ENCODE assay signal across 8 cellular contexts in the genomic region with DNA sequence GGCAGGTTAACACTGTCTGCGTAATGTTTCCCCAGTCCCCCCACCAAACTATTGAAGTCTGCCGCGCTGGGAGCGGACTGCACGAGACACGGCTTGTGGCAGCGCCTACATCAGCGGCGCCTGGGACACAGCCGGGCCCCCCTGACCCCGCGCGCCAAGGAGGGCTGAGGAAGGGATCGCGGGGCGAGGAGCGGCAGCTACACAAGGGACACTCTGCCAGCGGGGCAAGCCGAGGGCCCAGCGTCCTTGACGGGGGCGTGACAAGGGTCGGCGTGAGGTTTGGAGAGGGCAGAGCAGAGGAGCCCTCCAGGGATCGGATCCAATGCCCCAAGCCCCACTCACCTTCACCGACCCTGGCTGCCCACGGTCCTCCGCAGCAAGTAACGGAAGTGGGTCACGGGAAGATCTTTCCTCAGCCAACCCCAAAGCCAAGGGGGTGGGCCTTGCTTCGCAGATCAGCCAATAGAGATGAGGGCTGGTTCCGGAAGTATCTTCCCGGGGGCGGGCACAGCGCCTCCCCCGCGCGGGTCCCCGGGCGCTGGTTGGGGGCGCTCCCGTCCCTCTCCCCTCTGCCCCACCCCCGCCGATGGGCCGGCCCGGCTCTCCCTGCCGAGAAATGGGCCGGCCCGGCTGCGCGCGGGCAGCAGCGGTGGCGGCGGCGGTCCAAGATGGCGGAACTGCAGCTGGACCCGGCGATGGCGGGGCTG. TPM values are rescaled to one million over a fixed set of nuclear protein-coding genes. Genes with fewer than 3 reads are reported as not detected.
DNase-seq lines count a peak whose midpoint lies in the region; ATAC-seq and TF ChIP-seq lines count a peak whose summit lies in the region.

TSS of gene ATP5PD (minus strand) at position 387 of the 707 bp plus-strand sequence. CDS start 4,319 bp downstream, outside the sequence.
TSS of gene KCTD2 (plus strand) at position 643 of the 707 bp plus-strand sequence. CDS start at position 669, 26 bp downstream.

- TF ChIP-seq CTCF in DND-41 (IDR thresholded peaks at IDR 0.05; ENCODE audit: borderline replicate concordance, extremely low read depth, low read length, poor library complexity, severe bottlenecking): no peak

- H3K27me3 Mint-ChIP-seq in naive thymus-derived CD4-positive, alpha-beta T cell: no peaks in the 10 kb centered on the region
- H3K27me3 Mint-ChIP-seq in stimulated activated naive B cell treated with anti-CD40 and anti-IgM and Interleukin-4, amounts not matched to agents 10 μg/mL and 1 μg/mL and 100 μg/mL, for 72 hours: no peaks in the 10 kb centered on the region

- ATAC-seq in DND-41 (ENCODE audit: insufficient read depth, low read depth): peak; percentile 95
- ATAC-seq in naive thymus-derived CD4-positive, alpha-beta T cell: peak; percentile 98
- ATAC-seq in stimulated activated naive B cell treated with anti-CD40 and anti-IgM and Interleukin-4, amounts not matched to agents 10 μg/mL and 1 μg/mL and 100 μg/mL, for 72 hours (replicated peaks): peak; percentile 93 to 97

- H3K9me3 ChIP-seq in DND-41 (ENCODE audit: insufficient read depth, low read length, severe bottlenecking) (no peaks in the 10 kb centered on the region), GM23248 (ENCODE audit: low read depth) (no peaks in the 10 kb centered on the region)
- no peaks in the 10 kb centered on the region for H3K9me3 ChIP-seq in naive thymus-derived CD4-positive, alpha-beta T cell (ENCODE audit: control insufficient read depth in 2 of 3, low read length in 3 of 3)

- H2AFZ ChIP-seq in DND-41 (ENCODE audit: low read depth, low read length) (peak within 1 kb of the TSS; percentile 95), GM23248 (peak within 1 kb of the TSS; percentile 69)

- H3K27ac ChIP-seq in DND-41 (ENCODE audit: low read length): peak within 1 kb of the TSS; percentile 79
- H3K27ac ChIP-seq in GM23248: peak within 1 kb of the TSS; percentile 97
- peak within 1 kb of the TSS; percentile 93 for H3K27ac ChIP-seq in naive thymus-derived CD4-positive, alpha-beta T cell (ENCODE audit: low read depth, low read length)

- peaks cover 44% of the 10 kb centered on the region for H3K79me2 ChIP-seq in DND-41 (ENCODE audit: insufficient read depth, low read length)
- peaks cover 70% of the 10 kb centered on the region for H3K79me2 ChIP-seq in GM23248 (ENCODE audit: insufficient read depth)

- H3K36me3 ChIP-seq in DND-41 (ENCODE audit: insufficient read depth, low read length) (peaks cover 18% of the 10 kb centered on the region), GM23248 (ENCODE audit: low read depth) (peaks cover 4% of the 10 kb centered on the region; the same call in 1 of the 2 replicates)
- peaks cover 0 to 13% (median 0%) of the 10 kb centered on the region in 3 experiments for H3K36me3 ChIP-seq in naive thymus-derived CD4-positive, alpha-beta T cell (ENCODE audit: control insufficient read depth in 2 of 3, insufficient read depth in 3 of 3, low read length in 3 of 3)

- H3K4me3 ChIP-seq in DND-41 (ENCODE audit: low read depth in 1 of 2, low read length in 2 of 2) (peak within 1 kb of the TSS; percentile 81 to 95), GM23248 (peak within 1 kb of the TSS; percentile 82)
- peak within 1 kb of the TSS; percentile 77 for H3K4me3 ChIP-seq in naive thymus-derived CD4-positive, alpha-beta T cell (ENCODE audit: low read length)

- peak within 1 kb of the TSS; percentile 92 to 99 (median 96) for H3K27ac Mint-ChIP-seq in naive thymus-derived CD4-positive, alpha-beta T cell
- H3K27ac Mint-ChIP-seq in stimulated activated naive B cell treated with anti-CD40 and anti-IgM and Interleukin-4, amounts not matched to agents 10 μg/mL and 1 μg/mL and 100 μg/mL, for 72 hours: peak within 1 kb of the TSS; percentile 97

- H3K9me2 ChIP-seq in GM23248 (ENCODE audit: insufficient read depth): no peaks in the 10 kb centered on the region

- H3K4me3 Mint-ChIP-seq in naive thymus-derived CD4-positive, alpha-beta T cell: peak within 1 kb of the TSS; percentile 95 to 99 (median 98)
- H3K4me3 Mint-ChIP-seq in stimulated activated naive B cell treated with anti-CD40 and anti-IgM and Interleukin-4, amounts not matched to agents 10 μg/mL and 1 μg/mL and 100 μg/mL, for 72 hours: peak within 1 kb of the TSS; percentile 97 to 98

- intact Hi-C loops in naive thymus-derived CD4-positive, alpha-beta T cell (cut with micrococcal nuclease): loop anchor here (1.0 to 5.0 kb wide), 8 partner anchors 10 to 136 kb away; partner anchors contain the start of genes MRPL58 (in 2 of the 2), ARMC7 (in 1 of the 2), SLC16A5 (in 1 of the 2) and SUMO2 (in 1 of the 2)

- POLR2A ChIA-PET in naive thymus-derived CD4-positive, alpha-beta T cell (lab: Charles Lee): interaction anchor here (0.6 to 4.9 kb wide), 13 partner anchors 8 to 1689 kb away, joined by 3 to 58 read pairs (median 7); partner anchors contain the start of genes MRPL58, SLC16A5 and SUMO2

- H3K4me2 ChIP-seq in DND-41 (ENCODE audit: insufficient read depth, low read length): peak within 1 kb of the TSS; percentile 90
- H3K4me2 ChIP-seq in GM23248 (ENCODE audit: unreplicated experiment): peak within 1 kb of the TSS; percentile 98

- WGBS in GM23248 (ENCODE audit: low coverage in 1 of 2, low lambda C conversion rate in 2 of 2, missing lambda C conversion rate in 2 of 2), 2 experiments: 0 to 2% methylated on average over 46 to 47 of the region's 60 CpGs

- peaks cover 30 to 62% (median 49%) of the 10 kb centered on the region in 7 donors for H3K4me1 Mint-ChIP-seq in naive thymus-derived CD4-positive, alpha-beta T cell
- H3K4me1 Mint-ChIP-seq in stimulated activated naive B cell treated with anti-CD40 and anti-IgM and Interleukin-4, amounts not matched to agents 10 μg/mL and 1 μg/mL and 100 μg/mL, for 72 hours: peaks cover 15 to 31% of the 10 kb centered on the region in 2 donors

- DNase-seq in DND-41 (peak; percentile 97), GM23248 (peak; percentile 98), Kasumi-1 (lab: John Stamatoyannopoulos, UW) (peak; percentile 98 to 99), RPMI7951 (ENCODE audit: low read depth) (peak; percentile 94), fibroblast of gingiva (ENCODE audit: low read depth) (peak; percentile 97)
- DNase-seq in activated T-helper 1 cell treated with anti-CD3 and anti-CD28 coated beads, Interleukin-2, amount 50 U/mL, for 16 hours (ENCODE audit: low read depth in 1 of 2, low spot score in 1 of 2): peak; percentile 80 to 94
- peak; percentile 82 to 93 (median 91) for DNase-seq in naive thymus-derived CD4-positive, alpha-beta T cell
- DNase-seq in stimulated activated naive B cell treated with anti-CD40 and anti-IgM and Interleukin-4, amounts not matched to agents 10 μg/mL and 1 μg/mL and 100 μg/mL, for 72 hours: peak; percentile 95

- CTCF ChIA-PET in naive thymus-derived CD4-positive, alpha-beta T cell (lab: Charles Lee): interaction anchor here (0.8 to 1.5 kb wide), 2 partner anchors 12 to 13 kb away, joined by 3 to 6 read pairs; no protein-coding TSS in a partner anchor

- no peaks in the 10 kb centered on the region for H3K9me3 Mint-ChIP-seq in naive thymus-derived CD4-positive, alpha-beta T cell
- no peaks in the 10 kb centered on the region for H3K9me3 Mint-ChIP-seq in stimulated activated naive B cell treated with anti-CD40 and anti-IgM and Interleukin-4, amounts not matched to agents 10 μg/mL and 1 μg/mL and 100 μg/mL, for 72 hours

- H3K36me3 Mint-ChIP-seq in naive thymus-derived CD4-positive, alpha-beta T cell: peaks cover 0 to 10% (median 7%) of the 10 kb centered on the region in 5 donors
- H3K36me3 Mint-ChIP-seq in stimulated activated naive B cell treated with anti-CD40 and anti-IgM and Interleukin-4, amounts not matched to agents 10 μg/mL and 1 μg/mL and 100 μg/mL, for 72 hours: peaks cover 10% of the 10 kb centered on the region in 2 donors

- peak within 1 kb of the TSS; percentile 80 for H3K9ac ChIP-seq in DND-41 (ENCODE audit: low read depth, low read length)
- peak within 1 kb of the TSS; percentile 95 for H3K9ac ChIP-seq in GM23248

- in situ Hi-C loops in GM23248 (cut with MboI): no loop called here

- H3K4me1 ChIP-seq in DND-41 (ENCODE audit: insufficient read depth, low read length) (peaks cover 29% of the 10 kb centered on the region), GM23248 (ENCODE audit: insufficient read depth) (peaks cover 10% of the 10 kb centered on the region; the same call in 1 of the 2 replicates)
- H3K4me1 ChIP-seq in naive thymus-derived CD4-positive, alpha-beta T cell (ENCODE audit: control insufficient read depth in 2 of 2, insufficient read depth in 2 of 2, low read length in 2 of 2): peaks cover 13 to 16% of the 10 kb centered on the region in 2 donors

- H3F3A ChIP-seq in GM23248 (ENCODE audit: insufficient read depth): peaks cover 17% of the 10 kb centered on the region

- H4K20me1 ChIP-seq in DND-41 (ENCODE audit: insufficient read depth, low read length) (no peaks in the 10 kb centered on the region), GM23248 (ENCODE audit: insufficient read depth) (no peaks in the 10 kb centered on the region)

- H3K27me3 ChIP-seq in DND-41 (ENCODE audit: insufficient read depth, low read length, poor library complexity): no peaks in the 10 kb centered on the region
- H3K27me3 ChIP-seq in GM23248 (replicated peaks; ENCODE audit: insufficient read depth): no peaks in the 10 kb centered on the region
- H3K27me3 ChIP-seq in naive thymus-derived CD4-positive, alpha-beta T cell (ENCODE audit: control insufficient read depth in 2 of 2, insufficient read depth in 2 of 2, low read length in 2 of 2): no peaks in the 10 kb centered on the region

RNA-seq across cellular contexts. Expression of gene ATP5PD, which starts in this region (rescaled TPM):
- total RNA-seq in GM23248 (2014; rRNA removed; shearing (Covaris generic)): 215 and 287 TPM in 2 replicates
- polyA plus RNA-seq in GM23248 (2016; fragmentation: Nextera tagmentation; extraction: Ambion mirVana): 511 and 522 TPM in 2 replicates
- 369 and 413 TPM in 2 replicates for total RNA-seq in RPMI7951 (2014; rRNA removed; shearing (Covaris generic))
- 100 to 1,000 TPM; 113 to 195 (median 161) TPM for total RNA-seq in naive thymus-derived CD4-positive, alpha-beta T cell
- 100 to 1,000 TPM; 362 to 478 TPM for polyA plus RNA-seq in naive thymus-derived CD4-positive, alpha-beta T cell

RNA-seq across cellular contexts. Expression of gene KCTD2, which starts in this region (rescaled TPM):
- 19.9 and 25.5 TPM in 2 replicates for total RNA-seq in GM23248 (2014; rRNA removed; shearing (Covaris generic))
- polyA plus RNA-seq in GM23248 (2016; fragmentation: Nextera tagmentation; extraction: Ambion mirVana): 6.5 and 7.7 TPM in 2 replicates
- 11.8 and 13.5 TPM in 2 replicates for total RNA-seq in RPMI7951 (2014; rRNA removed; shearing (Covaris generic))
- 10 to 100 TPM; 19.5 to 35.7 (median 23.0) TPM for total RNA-seq in naive thymus-derived CD4-positive, alpha-beta T cell
- polyA plus RNA-seq in naive thymus-derived CD4-positive, alpha-beta T cell: 1 to 10 TPM; 4.8 to 8.7 TPM

Comparison
In these comparisons a context has a peak if more than half of its experiments do, and no peak if none do; other contexts are left out.
1. Peak in every context shown above with its lines: DNase-seq, ATAC-seq, H3K4me3 ChIP-seq and H3K27ac ChIP-seq.